29 cellular contexts compared by ENCODE assay signal in the genomic region with DNA sequence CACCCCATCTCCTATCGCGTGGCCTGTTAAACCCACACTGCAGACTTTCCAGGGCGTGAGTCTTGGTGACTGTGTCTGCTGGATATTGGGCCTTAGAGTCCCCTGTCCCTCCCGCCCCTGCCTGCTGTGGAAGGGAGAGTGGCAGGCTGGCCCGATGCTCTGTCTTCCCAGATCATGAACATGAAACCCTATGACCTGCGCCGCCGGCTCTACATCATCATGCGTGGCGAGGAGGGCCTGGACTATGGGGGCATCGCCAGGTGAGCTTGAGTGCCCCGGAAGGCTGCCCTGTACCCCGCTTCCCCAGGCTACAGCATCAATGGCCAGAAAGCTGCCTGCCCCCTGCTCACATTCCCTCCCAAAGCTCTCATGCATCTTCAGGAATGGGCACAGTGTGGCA. TPM values are rescaled to one million over a fixed set of nuclear protein-coding genes. Genes with fewer than 3 reads are reported as not detected.
"Had no signal": no experiment of that assay in that cellular context is flagged by ENCODE, and none has a peak within 500 bp of the region (broad histone marks: within the 10 kb centered on the region; RNA-seq: fewer than 3 reads in every experiment).

No MANE protein-coding gene starts in this region.

- H3K4me3 ChIP-seq: left lung, ovary, smooth muscle cell, testis, vagina had no signal

- H3K27me3 Mint-ChIP-seq: activated CD4-positive, alpha-beta memory T cell treated with anti-CD3 and anti-CD28 coated beads, Interleukin-2, amount 10 ng/mL, durations not matched to agents 7 days and 5 days; activated CD4-positive, alpha-beta T cell treated with anti-CD3 and anti-CD28 coated beads, Interleukin-2, amount 10 ng/mL, durations not matched to agents 7 days and 5 days; activated naive CD4-positive, alpha-beta T cell treated with anti-CD3 and anti-CD28 coated beads, Interleukin-2, amount 50 U/mL, for 24 hours; activated naive CD8-positive, alpha-beta T cell treated with anti-CD3 and anti-CD28 coated beads, Interleukin-2, amount 50 U/mL, for 24 hours; activated T-cell treated with anti-CD3 and anti-CD28 coated beads, Interleukin-2, amount 50 U/mL, for 24 hours; progenitor cell of endocrine pancreas; type B pancreatic cell had no signal

- H3K4me1 ChIP-seq: foreskin keratinocyte, left lung had no signal

- ATAC-seq: activated naive CD8-positive, alpha-beta T cell treated with anti-CD3 and anti-CD28 coated beads, Interleukin-2, amount 50 U/mL, for 24 hours; esophagus mucosa; foreskin keratinocyte; left lung; SK-N-SH treated with all-trans-retinoic acid at 6 μM for 48 hours; WTC11 had no signal

- H3K27me3 ChIP-seq: foreskin keratinocyte, left lung, neutrophil, ovary, testis, vagina had no signal

- H3K36me3 ChIP-seq: ovary had no signal

- H3K4me3 Mint-ChIP-seq: activated CD4-positive, alpha-beta memory T cell treated with anti-CD3 and anti-CD28 coated beads, Interleukin-2, amount 10 ng/mL, durations not matched to agents 7 days and 5 days; activated CD4-positive, alpha-beta T cell treated with anti-CD3 and anti-CD28 coated beads, Interleukin-2, amount 10 ng/mL, durations not matched to agents 7 days and 5 days; activated naive CD4-positive, alpha-beta T cell treated with anti-CD3 and anti-CD28 coated beads, Interleukin-2, amount 50 U/mL, for 24 hours; activated naive CD8-positive, alpha-beta T cell treated with anti-CD3 and anti-CD28 coated beads, Interleukin-2, amount 50 U/mL, for 24 hours; activated T-cell treated with anti-CD3 and anti-CD28 coated beads, Interleukin-2, amount 50 U/mL, for 24 hours; endodermal cell; nephron; type B pancreatic cell; WTC11 had no signal

- H3K4me2 ChIP-seq: smooth muscle cell had no signal

- DNase-seq: activated CD4-positive, alpha-beta memory T cell treated with anti-CD3 and anti-CD28 coated beads, Interleukin-2, amount 10 ng/mL, durations not matched to agents 7 days and 5 days; activated CD4-positive, alpha-beta T cell treated with anti-CD3 and anti-CD28 coated beads for 1 hour; activated CD4-positive, alpha-beta T cell treated with anti-CD3 and anti-CD28 coated beads, Interleukin-2, amount 10 ng/mL, durations not matched to agents 7 days and 5 days; activated CD8-positive, alpha-beta memory T cell treated with anti-CD3 and anti-CD28 coated beads, Interleukin-2, amount 50 U/mL, for 48 hours; activated gamma-delta T cell treated with Interleukin-2 at 50 U/mL for 16 hours; activated naive CD8-positive, alpha-beta T cell treated with anti-CD3 and anti-CD28 coated beads, Interleukin-2, amount 50 U/mL, for 24 hours; activated T-cell treated with anti-CD3 and anti-CD28 coated beads, Interleukin-2, amount 50 U/mL, for 24 hours; cerebellar nuclear complex; endodermal cell; foreskin keratinocyte; kidney glomerular epithelial cell; left lung; retina; stimulated activated CD4-positive, alpha-beta T cell treated with anti-CD3 and anti-CD28 coated beads, Interleukin-15, amount 100 ng/mL, for 24 hours; stimulated activated naive CD4-positive, alpha-beta T cell; T-helper 2 cell had no signal

- H3K4me1 Mint-ChIP-seq: activated CD4-positive, alpha-beta memory T cell treated with anti-CD3 and anti-CD28 coated beads, Interleukin-2, amount 10 ng/mL, durations not matched to agents 7 days and 5 days; activated CD4-positive, alpha-beta T cell treated with anti-CD3 and anti-CD28 coated beads, Interleukin-2, amount 10 ng/mL, durations not matched to agents 7 days and 5 days; activated naive CD4-positive, alpha-beta T cell treated with anti-CD3 and anti-CD28 coated beads, Interleukin-2, amount 50 U/mL, for 24 hours; activated naive CD8-positive, alpha-beta T cell treated with anti-CD3 and anti-CD28 coated beads, Interleukin-2, amount 50 U/mL, for 24 hours; endodermal cell had no signal

- H3K27ac Mint-ChIP-seq: activated CD4-positive, alpha-beta memory T cell treated with anti-CD3 and anti-CD28 coated beads, Interleukin-2, amount 10 ng/mL, durations not matched to agents 7 days and 5 days; activated CD4-positive, alpha-beta T cell treated with anti-CD3 and anti-CD28 coated beads, Interleukin-2, amount 10 ng/mL, durations not matched to agents 7 days and 5 days; activated naive CD4-positive, alpha-beta T cell treated with anti-CD3 and anti-CD28 coated beads, Interleukin-2, amount 50 U/mL, for 24 hours; activated naive CD8-positive, alpha-beta T cell treated with anti-CD3 and anti-CD28 coated beads, Interleukin-2, amount 50 U/mL, for 24 hours; activated T-cell treated with anti-CD3 and anti-CD28 coated beads, Interleukin-2, amount 50 U/mL, for 24 hours; endodermal cell; nephron; progenitor cell of endocrine pancreas; type B pancreatic cell had no signal

- H3K9me3 ChIP-seq: left lung, neutrophil, ovary, testis, vagina had no signal

- H3K9me3 Mint-ChIP-seq: activated CD4-positive, alpha-beta memory T cell treated with anti-CD3 and anti-CD28 coated beads, Interleukin-2, amount 10 ng/mL, durations not matched to agents 7 days and 5 days; activated CD4-positive, alpha-beta T cell treated with anti-CD3 and anti-CD28 coated beads, Interleukin-2, amount 10 ng/mL, durations not matched to agents 7 days and 5 days; activated naive CD4-positive, alpha-beta T cell treated with anti-CD3 and anti-CD28 coated beads, Interleukin-2, amount 50 U/mL, for 24 hours; activated naive CD8-positive, alpha-beta T cell treated with anti-CD3 and anti-CD28 coated beads, Interleukin-2, amount 50 U/mL, for 24 hours; activated T-cell treated with anti-CD3 and anti-CD28 coated beads, Interleukin-2, amount 50 U/mL, for 24 hours; endodermal cell; nephron; type B pancreatic cell; WTC11 had no signal

- H3K27ac ChIP-seq: foreskin keratinocyte, left lung, neutrophil, ovary, testis, vagina had no signal

RNA-seq across cellular contexts. Expression of gene CLEC18A, which starts 19.5 kb away (rescaled TPM):
- total RNA-seq: lung microvascular endothelial cell had no signal
